ENCODE assay signal across 19 cellular contexts in genomic region chr13:35768126-35768525, GRCh38.
DNase-seq lines count a peak whose midpoint lies in the region; ATAC-seq, FAIRE-seq and TF ChIP-seq lines count a peak whose summit lies in the region.
"Had no signal": no experiment of that assay in that cellular context is flagged by ENCODE, and none has a peak within 500 bp of the region (broad histone marks: within the 10 kb centered on the region; RNA-seq: fewer than 3 reads in every experiment).

No MANE protein-coding gene starts in this region.

- no peaks in the 10 kb centered on the region for H3K27me3 Mint-ChIP-seq in astrocyte (ENCODE audit: low read depth, unreplicated experiment)
- no peaks in the 10 kb centered on the region for H3K27me3 Mint-ChIP-seq in activated T-helper 2 cell treated with anti-CD3 and anti-CD28 coated beads, Interferon-gamma antibody, Interleukin-2, Interleukin-4, amounts not matched to agents 10 μg/mL and 5 μg/mL and 100 μg/mL, durations not matched to agents 14 hours and 24 hours and 36 hours (ENCODE audit: low read depth)
- H3K27me3 Mint-ChIP-seq: activated B cell treated with CpG ODN at 0.5 μM for 24 hours; activated CD4-positive, alpha-beta memory T cell treated with anti-CD3 and anti-CD28 coated beads, Interleukin-2, amount 10 ng/mL, durations not matched to agents 7 days and 5 days had no signal

- H3K4me2 ChIP-seq in astrocyte (ENCODE audit: low read length) = no peak overlapping the region

- H3K4me1 Mint-ChIP-seq in astrocyte (ENCODE audit: low read depth, unreplicated experiment) = peaks cover 47% of the 10 kb centered on the region
- H3K4me1 Mint-ChIP-seq in activated T-helper 2 cell treated with anti-CD3 and anti-CD28 coated beads, Interferon-gamma antibody, Interleukin-2, Interleukin-4, amounts not matched to agents 10 μg/mL and 5 μg/mL and 100 μg/mL, durations not matched to agents 14 hours and 24 hours and 36 hours (ENCODE audit: low read depth) = no peaks in the 10 kb centered on the region
- H3K4me1 Mint-ChIP-seq: activated B cell treated with CpG ODN at 0.5 μM for 24 hours; activated CD4-positive, alpha-beta memory T cell treated with anti-CD3 and anti-CD28 coated beads, Interleukin-2, amount 10 ng/mL, durations not matched to agents 7 days and 5 days had no signal

- no peaks in the 10 kb centered on the region for H4K20me1 ChIP-seq in astrocyte (ENCODE audit: insufficient read depth, low read length)

- no peaks in the 10 kb centered on the region for H3K9me3 ChIP-seq in astrocyte (ENCODE audit: insufficient read depth, low read depth, low read length)
- H3K9me3 ChIP-seq: breast epithelium had no signal

- no peak overlapping the region for H3K27ac ChIP-seq in astrocyte (ENCODE audit: low read depth, low read length)
- H3K27ac ChIP-seq: breast epithelium, epithelial cell of prostate had no signal

- no peaks in the 10 kb centered on the region for H3K79me2 ChIP-seq in astrocyte (ENCODE audit: insufficient read depth, low read length)

- TF ChIP-seq CTCF in astrocyte (IDR thresholded peaks at IDR 0.05; ENCODE audit: insufficient read depth, low read depth, low read length) = no peak

- H3K4me1 ChIP-seq in astrocyte (ENCODE audit: insufficient read depth, low read length) = peaks cover 27% of the 10 kb centered on the region
- H3K4me1 ChIP-seq: breast epithelium had no signal

- ATAC-seq in Right ventricle myocardium inferior (peak; percentile 23), left cardiac atrium (no peak), HG03139 (IDR thresholded peaks at IDR 0.05; ENCODE audit: unreplicated experiment) (no peak)
- ATAC-seq: PC-3 had no signal

- H3K9ac ChIP-seq in astrocyte (ENCODE audit: low read length) = peak overlapping the region; percentile 7

- no peaks in the 10 kb centered on the region for H3K9me3 Mint-ChIP-seq in astrocyte (ENCODE audit: unreplicated experiment)
- H3K9me3 Mint-ChIP-seq in activated T-helper 2 cell treated with anti-CD3 and anti-CD28 coated beads, Interferon-gamma antibody, Interleukin-2, Interleukin-4, amounts not matched to agents 10 μg/mL and 5 μg/mL and 100 μg/mL, durations not matched to agents 14 hours and 24 hours and 36 hours = no peaks in the 10 kb centered on the region
- H3K9me3 Mint-ChIP-seq: activated B cell treated with CpG ODN at 0.5 μM for 24 hours; activated CD4-positive, alpha-beta memory T cell treated with anti-CD3 and anti-CD28 coated beads, Interleukin-2, amount 10 ng/mL, durations not matched to agents 7 days and 5 days had no signal

- H3K36me3 Mint-ChIP-seq in astrocyte (ENCODE audit: low read depth, unreplicated experiment) = no peaks in the 10 kb centered on the region
- H3K36me3 Mint-ChIP-seq in activated T-helper 2 cell treated with anti-CD3 and anti-CD28 coated beads, Interferon-gamma antibody, Interleukin-2, Interleukin-4, amounts not matched to agents 10 μg/mL and 5 μg/mL and 100 μg/mL, durations not matched to agents 14 hours and 24 hours and 36 hours (ENCODE audit: low read depth) = no peaks in the 10 kb centered on the region
- H3K36me3 Mint-ChIP-seq: activated naive CD8-positive, alpha-beta T cell had no signal

- H3K4me3 ChIP-seq in astrocyte (ENCODE audit: insufficient read depth, low read depth, low read length) = no peak overlapping the region
- H3K4me3 ChIP-seq: breast epithelium, dorsolateral prefrontal cortex had no signal

- H3K27me3 ChIP-seq in astrocyte (ENCODE audit: insufficient read depth, low read length) = no peaks in the 10 kb centered on the region
- H3K27me3 ChIP-seq: breast epithelium, dorsolateral prefrontal cortex had no signal

- no peak for FAIRE-seq in astrocyte (lab: Jason Lieb, UNC)
- FAIRE-seq: A204.1, frontal cortex had no signal

- H2AFZ ChIP-seq in astrocyte (ENCODE audit: low read depth, low read length) = no peak overlapping the region

- no peak overlapping the region for H3K27ac Mint-ChIP-seq in astrocyte (ENCODE audit: unreplicated experiment)
- no peak overlapping the region for H3K27ac Mint-ChIP-seq in activated T-helper 2 cell treated with anti-CD3 and anti-CD28 coated beads, Interferon-gamma antibody, Interleukin-2, Interleukin-4, amounts not matched to agents 10 μg/mL and 5 μg/mL and 100 μg/mL, durations not matched to agents 14 hours and 24 hours and 36 hours
- H3K27ac Mint-ChIP-seq: activated B cell treated with CpG ODN at 0.5 μM for 24 hours; activated CD4-positive, alpha-beta memory T cell treated with anti-CD3 and anti-CD28 coated beads, Interleukin-2, amount 10 ng/mL, durations not matched to agents 7 days and 5 days; activated naive CD8-positive, alpha-beta T cell had no signal

- DNase-seq in Right ventricle myocardium inferior (ENCODE audit: missing footprints) (no peak), left cardiac atrium (no peak), NCI-H2227 (lab: John Stamatoyannopoulos, UW; ENCODE audit: unreplicated experiment) (peak; percentile 66), astrocyte (ENCODE audit: low read depth) (no peak), T-helper 2 cell (no peak), retina (no peak)
- no peak for DNase-seq in activated T-helper 2 cell treated with anti-CD3 and anti-CD28 coated beads, Interferon-gamma antibody, Interleukin-2, Interleukin-4, amounts not matched to agents 10 μg/mL and 5 μg/mL and 100 μg/mL, durations not matched to agents 14 hours and 24 hours and 36 hours (ENCODE audit: low spot score)
- DNase-seq: activated B cell treated with CpG ODN at 0.5 μM for 24 hours; activated CD4-positive, alpha-beta memory T cell treated with anti-CD3 and anti-CD28 coated beads, Interleukin-2, amount 10 ng/mL, durations not matched to agents 7 days and 5 days; activated T-cell treated with anti-CD3 and anti-CD28 coated beads, Interleukin-2, amount 50 U/mL, for 48 hours; midbrain; PC-3 had no signal

- no peak overlapping the region for H3K4me3 Mint-ChIP-seq in astrocyte (ENCODE audit: unreplicated experiment)
- H3K4me3 Mint-ChIP-seq in activated T-helper 2 cell treated with anti-CD3 and anti-CD28 coated beads, Interferon-gamma antibody, Interleukin-2, Interleukin-4, amounts not matched to agents 10 μg/mL and 5 μg/mL and 100 μg/mL, durations not matched to agents 14 hours and 24 hours and 36 hours (ENCODE audit: low read depth) = no peak overlapping the region
- H3K4me3 Mint-ChIP-seq: activated B cell treated with CpG ODN at 0.5 μM for 24 hours; activated CD4-positive, alpha-beta memory T cell treated with anti-CD3 and anti-CD28 coated beads, Interleukin-2, amount 10 ng/mL, durations not matched to agents 7 days and 5 days; activated naive CD8-positive, alpha-beta T cell had no signal

- H3K36me3 ChIP-seq in astrocyte (ENCODE audit: insufficient read depth, low read length) = no peaks in the 10 kb centered on the region
- H3K36me3 ChIP-seq: breast epithelium had no signal

- intact Hi-C loops in Right ventricle myocardium inferior (cut with DNase I) = no loop called here
- intact Hi-C loops in left cardiac atrium (cut with DNase I) = no loop called here
- intact Hi-C loops in activated T-helper 2 cell treated with anti-CD3 and anti-CD28 coated beads, Interferon-gamma antibody, Interleukin-2, Interleukin-4, amounts not matched to agents 10 μg/mL and 5 μg/mL and 100 μg/mL, durations not matched to agents 14 hours and 24 hours and 36 hours (cut with micrococcal nuclease) = no loop called here
